Comparison of ENCODE assay signal across 1 cellular context in the genomic region with DNA sequence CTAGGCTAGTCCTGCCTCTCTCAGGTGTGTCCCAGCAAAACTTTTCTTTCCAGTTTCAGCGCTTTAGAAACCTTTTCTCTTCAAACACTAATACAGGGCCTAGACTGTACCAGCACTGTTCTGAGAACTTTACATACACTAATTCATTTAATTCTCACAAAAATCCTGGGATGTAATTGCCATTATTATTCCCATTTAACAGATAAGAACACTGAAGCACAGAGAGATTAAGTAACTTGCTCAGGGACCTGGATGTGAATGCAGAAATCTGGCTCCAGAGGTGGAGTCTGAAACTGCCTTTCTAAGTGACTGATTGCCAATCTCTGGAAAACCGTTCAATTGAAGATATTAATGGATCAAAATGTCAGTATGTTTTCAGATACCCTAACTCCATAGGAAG.
TF ChIP-seq lines count a peak whose summit lies in the region.

No MANE protein-coding gene starts in this region.

TF ChIP-seq in GM12878, 131 proteins besides CTCF, POLR2A, EP300 and RAD21 (continued from another document):
- TF ChIP-seq, protein P1, sequence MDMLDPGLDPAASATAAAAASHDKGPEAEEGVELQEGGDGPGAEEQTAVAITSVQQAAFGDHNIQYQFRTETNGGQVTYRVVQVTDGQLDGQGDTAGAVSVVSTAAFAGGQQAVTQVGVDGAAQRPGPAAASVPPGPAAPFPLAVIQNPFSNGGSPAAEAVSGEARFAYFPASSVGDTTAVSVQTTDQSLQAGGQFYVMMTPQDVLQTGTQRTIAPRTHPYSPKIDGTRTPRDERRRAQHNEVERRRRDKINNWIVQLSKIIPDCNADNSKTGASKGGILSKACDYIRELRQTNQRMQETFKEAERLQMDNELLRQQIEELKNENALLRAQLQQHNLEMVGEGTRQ (IDR thresholded peaks at IDR 0.05; ENCODE audit: borderline replicate concordance, low read depth, low read length): no peak
- TF ChIP-seq, protein P2, sequence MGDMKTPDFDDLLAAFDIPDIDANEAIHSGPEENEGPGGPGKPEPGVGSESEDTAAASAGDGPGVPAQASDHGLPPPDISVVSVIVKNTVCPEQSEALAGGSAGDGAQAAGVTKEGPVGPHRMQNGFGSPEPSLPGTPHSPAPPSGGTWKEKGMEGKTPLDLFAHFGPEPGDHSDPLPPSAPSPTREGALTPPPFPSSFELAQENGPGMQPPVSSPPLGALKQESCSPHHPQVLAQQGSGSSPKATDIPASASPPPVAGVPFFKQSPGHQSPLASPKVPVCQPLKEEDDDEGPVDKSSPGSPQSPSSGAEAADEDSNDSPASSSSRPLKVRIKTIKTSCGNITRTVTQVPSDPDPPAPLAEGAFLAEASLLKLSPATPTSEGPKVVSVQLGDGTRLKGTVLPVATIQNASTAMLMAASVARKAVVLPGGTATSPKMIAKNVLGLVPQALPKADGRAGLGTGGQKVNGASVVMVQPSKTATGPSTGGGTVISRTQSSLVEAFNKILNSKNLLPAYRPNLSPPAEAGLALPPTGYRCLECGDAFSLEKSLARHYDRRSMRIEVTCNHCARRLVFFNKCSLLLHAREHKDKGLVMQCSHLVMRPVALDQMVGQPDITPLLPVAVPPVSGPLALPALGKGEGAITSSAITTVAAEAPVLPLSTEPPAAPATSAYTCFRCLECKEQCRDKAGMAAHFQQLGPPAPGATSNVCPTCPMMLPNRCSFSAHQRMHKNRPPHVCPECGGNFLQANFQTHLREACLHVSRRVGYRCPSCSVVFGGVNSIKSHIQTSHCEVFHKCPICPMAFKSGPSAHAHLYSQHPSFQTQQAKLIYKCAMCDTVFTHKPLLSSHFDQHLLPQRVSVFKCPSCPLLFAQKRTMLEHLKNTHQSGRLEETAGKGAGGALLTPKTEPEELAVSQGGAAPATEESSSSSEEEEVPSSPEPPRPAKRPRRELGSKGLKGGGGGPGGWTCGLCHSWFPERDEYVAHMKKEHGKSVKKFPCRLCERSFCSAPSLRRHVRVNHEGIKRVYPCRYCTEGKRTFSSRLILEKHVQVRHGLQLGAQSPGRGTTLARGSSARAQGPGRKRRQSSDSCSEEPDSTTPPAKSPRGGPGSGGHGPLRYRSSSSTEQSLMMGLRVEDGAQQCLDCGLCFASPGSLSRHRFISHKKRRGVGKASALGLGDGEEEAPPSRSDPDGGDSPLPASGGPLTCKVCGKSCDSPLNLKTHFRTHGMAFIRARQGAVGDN (IDR thresholded peaks at IDR 0.05): no peak
- TF ChIP-seq, protein P3, sequence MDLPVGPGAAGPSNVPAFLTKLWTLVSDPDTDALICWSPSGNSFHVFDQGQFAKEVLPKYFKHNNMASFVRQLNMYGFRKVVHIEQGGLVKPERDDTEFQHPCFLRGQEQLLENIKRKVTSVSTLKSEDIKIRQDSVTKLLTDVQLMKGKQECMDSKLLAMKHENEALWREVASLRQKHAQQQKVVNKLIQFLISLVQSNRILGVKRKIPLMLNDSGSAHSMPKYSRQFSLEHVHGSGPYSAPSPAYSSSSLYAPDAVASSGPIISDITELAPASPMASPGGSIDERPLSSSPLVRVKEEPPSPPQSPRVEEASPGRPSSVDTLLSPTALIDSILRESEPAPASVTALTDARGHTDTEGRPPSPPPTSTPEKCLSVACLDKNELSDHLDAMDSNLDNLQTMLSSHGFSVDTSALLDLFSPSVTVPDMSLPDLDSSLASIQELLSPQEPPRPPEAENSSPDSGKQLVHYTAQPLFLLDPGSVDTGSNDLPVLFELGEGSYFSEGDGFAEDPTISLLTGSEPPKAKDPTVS (IDR thresholded peaks at IDR 0.05; ENCODE audit: low read depth, low read length): no peak
- TF ChIP-seq, protein P4, sequence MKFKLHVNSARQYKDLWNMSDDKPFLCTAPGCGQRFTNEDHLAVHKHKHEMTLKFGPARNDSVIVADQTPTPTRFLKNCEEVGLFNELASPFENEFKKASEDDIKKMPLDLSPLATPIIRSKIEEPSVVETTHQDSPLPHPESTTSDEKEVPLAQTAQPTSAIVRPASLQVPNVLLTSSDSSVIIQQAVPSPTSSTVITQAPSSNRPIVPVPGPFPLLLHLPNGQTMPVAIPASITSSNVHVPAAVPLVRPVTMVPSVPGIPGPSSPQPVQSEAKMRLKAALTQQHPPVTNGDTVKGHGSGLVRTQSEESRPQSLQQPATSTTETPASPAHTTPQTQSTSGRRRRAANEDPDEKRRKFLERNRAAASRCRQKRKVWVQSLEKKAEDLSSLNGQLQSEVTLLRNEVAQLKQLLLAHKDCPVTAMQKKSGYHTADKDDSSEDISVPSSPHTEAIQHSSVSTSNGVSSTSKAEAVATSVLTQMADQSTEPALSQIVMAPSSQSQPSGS (IDR thresholded peaks at IDR 0.05; ENCODE audit: low read length): no peak
